In the genomic region with DNA sequence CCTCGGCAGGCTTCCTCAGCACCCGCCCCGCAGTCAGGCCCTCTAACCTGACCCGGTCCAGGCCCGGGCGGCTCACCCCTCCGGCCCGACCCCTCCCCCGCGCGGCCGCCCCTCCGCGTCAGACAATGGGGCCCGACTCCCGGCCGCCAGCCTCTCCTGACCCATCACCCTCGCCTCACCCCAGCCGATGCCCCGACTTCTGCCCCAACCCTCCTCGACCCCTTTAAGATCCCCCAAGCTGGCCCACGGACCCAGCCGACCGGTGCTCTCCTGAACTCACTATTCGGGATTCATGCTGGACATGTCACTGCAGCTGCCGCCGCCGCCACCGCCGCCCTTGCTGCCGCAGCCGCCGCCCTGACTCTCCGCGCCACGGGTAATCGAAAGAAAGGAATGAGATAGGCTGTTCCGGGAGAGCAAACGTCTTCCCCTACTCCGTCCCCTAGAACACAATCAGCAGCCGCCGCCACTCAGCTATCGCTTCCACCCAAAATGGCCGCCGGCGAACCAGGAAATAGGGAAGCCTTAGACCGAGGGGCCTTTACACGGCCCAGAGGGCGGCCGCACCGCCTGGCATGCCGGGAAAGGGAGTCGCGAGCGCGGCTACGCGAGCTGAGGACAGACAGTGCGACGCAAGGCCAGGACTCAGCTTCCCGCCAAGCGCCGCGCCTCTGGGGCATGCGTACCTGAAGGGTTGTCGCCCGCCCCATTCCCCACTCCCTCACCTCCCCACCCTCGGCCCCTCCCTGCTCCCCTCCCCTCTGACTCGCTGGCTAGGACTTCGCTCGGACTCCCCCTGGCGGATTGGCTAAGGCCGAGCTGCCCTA, we compare ENCODE assay signal across 1 cellular context.
TF ChIP-seq lines count a peak whose summit lies in the region.

A gene (minus strand): TSS at position 494 of the 827 bp plus-strand sequence. CDS start 191 bp downstream, at position 303.

TF ChIP-seq in K562, 482 proteins besides CTCF, POLR2A, EP300 and RAD21 (continued from another document and continues in another):
- TF ChIP-seq, protein P1, sequence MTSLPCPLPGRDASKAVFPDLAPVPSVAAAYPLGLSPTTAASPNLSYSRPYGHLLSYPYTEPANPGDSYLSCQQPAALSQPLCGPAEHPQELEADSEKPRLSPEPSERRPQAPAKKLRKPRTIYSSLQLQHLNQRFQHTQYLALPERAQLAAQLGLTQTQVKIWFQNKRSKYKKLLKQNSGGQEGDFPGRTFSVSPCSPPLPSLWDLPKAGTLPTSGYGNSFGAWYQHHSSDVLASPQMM (CRISPR knock-in tag; IDR thresholded peaks at IDR 0.05): no peak
- TF ChIP-seq RAD51 (IDR thresholded peaks at IDR 0.05; ENCODE audit: borderline replicate concordance, low read depth) (no peak), ZNF75A (CRISPR knock-in tag; IDR thresholded peaks at IDR 0.05) (no peak), NFIX (CRISPR knock-in tag; IDR thresholded peaks at IDR 0.05; ENCODE audit: low read depth) (no peak), YBX1 (IDR thresholded peaks at IDR 0.05) (no peak), CREB1 (IDR thresholded peaks at IDR 0.05) (peak; percentile 96), CREB1 (CRISPR knock-in tag; IDR thresholded peaks at IDR 0.05) (peak; percentile 95), ZNF584 (CRISPR knock-in tag; IDR thresholded peaks at IDR 0.05; ENCODE audit: low read depth) (no peak), ZNF586 (CRISPR knock-in tag; conservative IDR thresholded peaks at IDR 0.05) (no peak), CBX3 (IDR thresholded peaks at IDR 0.05; ENCODE audit: borderline replicate concordance in 1 of 2, low read length in 2 of 2) (0 out of 3 replicates have a peak, but pooled peaks of 1 of the 2 experiments have one; percentile 48), MXI1 (IDR thresholded peaks at IDR 0.05; ENCODE audit: low read depth, low read length) (peak; percentile 82), PHF20 (IDR thresholded peaks at IDR 0.05; ENCODE audit: partially characterized antibody) (peak; percentile 78), KLF1 (tag; IDR thresholded peaks at IDR 0.05) (no peak), GABPB2 (CRISPR knock-in tag; conservative IDR thresholded peaks at IDR 0.05) (no peak), MTA2 (IDR thresholded peaks at IDR 0.05; ENCODE audit: low read depth) (no peak), ETV5 (CRISPR knock-in tag; IDR thresholded peaks at IDR 0.05; ENCODE audit: low read depth) (no peak), ZNF165 (CRISPR knock-in tag; IDR thresholded peaks at IDR 0.05; ENCODE audit: borderline replicate concordance) (no peak), FOXJ3 (CRISPR knock-in tag; IDR thresholded peaks at IDR 0.05) (no peak), HDAC3 (IDR thresholded peaks at IDR 0.05; ENCODE audit: borderline replicate concordance, partially characterized antibody) (no peak), EWSR1 (IDR thresholded peaks at IDR 0.05; ENCODE audit: borderline replicate concordance, low read depth, partially characterized antibody) (no peak), GABPB1 (CRISPR knock-in tag; IDR thresholded peaks at IDR 0.05) (peak; percentile 86), SRSF7 (optimal IDR thresholded peaks at IDR 0.05; ENCODE audit: low read depth, low read length) (no peak), ZFPM2 (CRISPR knock-in tag; IDR thresholded peaks at IDR 0.05) (no peak), FIP1L1 (IDR thresholded peaks at IDR 0.05; ENCODE audit: low read depth, low read length, poor library complexity, severe bottlenecking) (peak; percentile 51), SAP30 (IDR thresholded peaks at IDR 0.05; ENCODE audit: borderline replicate concordance, insufficient read depth, low read depth, low read length, poor library complexity, severe bottlenecking) (peak; percentile 76), ASH1L (IDR thresholded peaks at IDR 0.05; ENCODE audit: borderline replicate concordance, low read depth, partially characterized antibody) (peak; percentile 49), SRSF3 (IDR thresholded peaks at IDR 0.05; ENCODE audit: insufficient read depth, low read length) (no peak), SIN3B (IDR thresholded peaks at IDR 0.05; ENCODE audit: low read depth) (peak; percentile 31; the same call in 1 of the 2 replicates), ZC3H8 (IDR thresholded peaks at IDR 0.05) (no peak), SMAD1 (IDR thresholded peaks at IDR 0.05; ENCODE audit: low read depth, low read length, partially characterized antibody) (peak; percentile 37), NCOA4 (IDR thresholded peaks at IDR 0.05; ENCODE audit: partially characterized antibody) (no peak), ZNF551 (CRISPR knock-in tag; IDR thresholded peaks at IDR 0.05) (no peak), HDAC2 (IDR thresholded peaks at IDR 0.05) (0 out of 2 replicates have a peak, but pooled peaks have one; percentile 17), GABPA (tag; conservative IDR thresholded peaks at IDR 0.05; ENCODE audit: low read depth) (peak; percentile 65; the same call in 1 of the 2 replicates), ZNF780A (CRISPR knock-in tag; IDR thresholded peaks at IDR 0.05) (no peak), CHD1 (IDR thresholded peaks at IDR 0.05; ENCODE audit: low read length) (no peak), MBD2 (IDR thresholded peaks at IDR 0.05; ENCODE audit: borderline replicate concordance, low read depth) (peak; percentile 70; the same call in 1 of the 2 replicates), L3MBTL2 (IDR thresholded peaks at IDR 0.05) (peak; percentile 36; the same call in 1 of the 2 replicates), ZNF224 (CRISPR knock-in tag; IDR thresholded peaks at IDR 0.05) (no peak), CXXC5 (CRISPR knock-in tag; IDR thresholded peaks at IDR 0.05) (peak; percentile 87), ZNF217 (CRISPR knock-in tag; IDR thresholded peaks at IDR 0.05) (no peak), ZNF121 (CRISPR knock-in tag; conservative IDR thresholded peaks at IDR 0.05) (no peak), ZNF507 (tag; conservative IDR thresholded peaks at IDR 0.05) (no peak), NUFIP1 (IDR thresholded peaks at IDR 0.05; ENCODE audit: partially characterized antibody) (no peak), FOXK1 (CRISPR knock-in tag; IDR thresholded peaks at IDR 0.05; ENCODE audit: borderline replicate concordance) (no peak), NRF1 (conservative IDR thresholded peaks at IDR 0.05 in 1 of 2, IDR thresholded peaks at IDR 0.05 in 1 of 2) (peak; percentile 95 to 96)
- TF ChIP-seq, protein P2, sequence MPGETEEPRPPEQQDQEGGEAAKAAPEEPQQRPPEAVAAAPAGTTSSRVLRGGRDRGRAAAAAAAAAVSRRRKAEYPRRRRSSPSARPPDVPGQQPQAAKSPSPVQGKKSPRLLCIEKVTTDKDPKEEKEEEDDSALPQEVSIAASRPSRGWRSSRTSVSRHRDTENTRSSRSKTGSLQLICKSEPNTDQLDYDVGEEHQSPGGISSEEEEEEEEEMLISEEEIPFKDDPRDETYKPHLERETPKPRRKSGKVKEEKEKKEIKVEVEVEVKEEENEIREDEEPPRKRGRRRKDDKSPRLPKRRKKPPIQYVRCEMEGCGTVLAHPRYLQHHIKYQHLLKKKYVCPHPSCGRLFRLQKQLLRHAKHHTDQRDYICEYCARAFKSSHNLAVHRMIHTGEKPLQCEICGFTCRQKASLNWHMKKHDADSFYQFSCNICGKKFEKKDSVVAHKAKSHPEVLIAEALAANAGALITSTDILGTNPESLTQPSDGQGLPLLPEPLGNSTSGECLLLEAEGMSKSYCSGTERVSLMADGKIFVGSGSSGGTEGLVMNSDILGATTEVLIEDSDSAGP (CRISPR knock-in tag; IDR thresholded peaks at IDR 0.05): no peak
- TF ChIP-seq, protein P3, sequence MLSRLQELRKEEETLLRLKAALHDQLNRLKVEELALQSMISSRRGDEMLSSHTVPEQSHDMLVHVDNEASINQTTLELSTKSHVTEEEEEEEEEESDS (CRISPR knock-in tag; IDR thresholded peaks at IDR 0.05): no peak
- TF ChIP-seq, protein P4, sequence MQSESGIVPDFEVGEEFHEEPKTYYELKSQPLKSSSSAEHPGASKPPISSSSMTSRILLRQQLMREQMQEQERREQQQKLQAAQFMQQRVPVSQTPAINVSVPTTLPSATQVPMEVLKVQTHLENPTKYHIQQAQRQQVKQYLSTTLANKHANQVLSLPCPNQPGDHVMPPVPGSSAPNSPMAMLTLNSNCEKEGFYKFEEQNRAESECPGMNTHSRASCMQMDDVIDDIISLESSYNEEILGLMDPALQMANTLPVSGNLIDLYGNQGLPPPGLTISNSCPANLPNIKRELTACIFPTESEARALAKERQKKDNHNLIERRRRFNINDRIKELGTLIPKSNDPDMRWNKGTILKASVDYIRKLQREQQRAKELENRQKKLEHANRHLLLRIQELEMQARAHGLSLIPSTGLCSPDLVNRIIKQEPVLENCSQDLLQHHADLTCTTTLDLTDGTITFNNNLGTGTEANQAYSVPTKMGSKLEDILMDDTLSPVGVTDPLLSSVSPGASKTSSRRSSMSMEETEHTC (IDR thresholded peaks at IDR 0.05): no peak
- TF ChIP-seq, protein P5, sequence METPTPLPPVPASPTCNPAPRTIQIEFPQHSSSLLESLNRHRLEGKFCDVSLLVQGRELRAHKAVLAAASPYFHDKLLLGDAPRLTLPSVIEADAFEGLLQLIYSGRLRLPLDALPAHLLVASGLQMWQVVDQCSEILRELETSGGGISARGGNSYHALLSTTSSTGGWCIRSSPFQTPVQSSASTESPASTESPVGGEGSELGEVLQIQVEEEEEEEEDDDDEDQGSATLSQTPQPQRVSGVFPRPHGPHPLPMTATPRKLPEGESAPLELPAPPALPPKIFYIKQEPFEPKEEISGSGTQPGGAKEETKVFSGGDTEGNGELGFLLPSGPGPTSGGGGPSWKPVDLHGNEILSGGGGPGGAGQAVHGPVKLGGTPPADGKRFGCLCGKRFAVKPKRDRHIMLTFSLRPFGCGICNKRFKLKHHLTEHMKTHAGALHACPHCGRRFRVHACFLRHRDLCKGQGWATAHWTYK (CRISPR knock-in tag; IDR thresholded peaks at IDR 0.05): peak; percentile 74; the same call in 1 of the 2 replicates
- TF ChIP-seq, protein P6, sequence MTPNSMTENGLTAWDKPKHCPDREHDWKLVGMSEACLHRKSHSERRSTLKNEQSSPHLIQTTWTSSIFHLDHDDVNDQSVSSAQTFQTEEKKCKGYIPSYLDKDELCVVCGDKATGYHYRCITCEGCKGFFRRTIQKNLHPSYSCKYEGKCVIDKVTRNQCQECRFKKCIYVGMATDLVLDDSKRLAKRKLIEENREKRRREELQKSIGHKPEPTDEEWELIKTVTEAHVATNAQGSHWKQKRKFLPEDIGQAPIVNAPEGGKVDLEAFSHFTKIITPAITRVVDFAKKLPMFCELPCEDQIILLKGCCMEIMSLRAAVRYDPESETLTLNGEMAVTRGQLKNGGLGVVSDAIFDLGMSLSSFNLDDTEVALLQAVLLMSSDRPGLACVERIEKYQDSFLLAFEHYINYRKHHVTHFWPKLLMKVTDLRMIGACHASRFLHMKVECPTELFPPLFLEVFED (CRISPR knock-in tag; conservative IDR thresholded peaks at IDR 0.05): peak; percentile 8; the same call in 1 of the 2 replicates
- TF ChIP-seq, protein P7, sequence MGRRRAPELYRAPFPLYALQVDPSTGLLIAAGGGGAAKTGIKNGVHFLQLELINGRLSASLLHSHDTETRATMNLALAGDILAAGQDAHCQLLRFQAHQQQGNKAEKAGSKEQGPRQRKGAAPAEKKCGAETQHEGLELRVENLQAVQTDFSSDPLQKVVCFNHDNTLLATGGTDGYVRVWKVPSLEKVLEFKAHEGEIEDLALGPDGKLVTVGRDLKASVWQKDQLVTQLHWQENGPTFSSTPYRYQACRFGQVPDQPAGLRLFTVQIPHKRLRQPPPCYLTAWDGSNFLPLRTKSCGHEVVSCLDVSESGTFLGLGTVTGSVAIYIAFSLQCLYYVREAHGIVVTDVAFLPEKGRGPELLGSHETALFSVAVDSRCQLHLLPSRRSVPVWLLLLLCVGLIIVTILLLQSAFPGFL (CRISPR knock-in tag; IDR thresholded peaks at IDR 0.05): no peak
- TF ChIP-seq, protein P8, sequence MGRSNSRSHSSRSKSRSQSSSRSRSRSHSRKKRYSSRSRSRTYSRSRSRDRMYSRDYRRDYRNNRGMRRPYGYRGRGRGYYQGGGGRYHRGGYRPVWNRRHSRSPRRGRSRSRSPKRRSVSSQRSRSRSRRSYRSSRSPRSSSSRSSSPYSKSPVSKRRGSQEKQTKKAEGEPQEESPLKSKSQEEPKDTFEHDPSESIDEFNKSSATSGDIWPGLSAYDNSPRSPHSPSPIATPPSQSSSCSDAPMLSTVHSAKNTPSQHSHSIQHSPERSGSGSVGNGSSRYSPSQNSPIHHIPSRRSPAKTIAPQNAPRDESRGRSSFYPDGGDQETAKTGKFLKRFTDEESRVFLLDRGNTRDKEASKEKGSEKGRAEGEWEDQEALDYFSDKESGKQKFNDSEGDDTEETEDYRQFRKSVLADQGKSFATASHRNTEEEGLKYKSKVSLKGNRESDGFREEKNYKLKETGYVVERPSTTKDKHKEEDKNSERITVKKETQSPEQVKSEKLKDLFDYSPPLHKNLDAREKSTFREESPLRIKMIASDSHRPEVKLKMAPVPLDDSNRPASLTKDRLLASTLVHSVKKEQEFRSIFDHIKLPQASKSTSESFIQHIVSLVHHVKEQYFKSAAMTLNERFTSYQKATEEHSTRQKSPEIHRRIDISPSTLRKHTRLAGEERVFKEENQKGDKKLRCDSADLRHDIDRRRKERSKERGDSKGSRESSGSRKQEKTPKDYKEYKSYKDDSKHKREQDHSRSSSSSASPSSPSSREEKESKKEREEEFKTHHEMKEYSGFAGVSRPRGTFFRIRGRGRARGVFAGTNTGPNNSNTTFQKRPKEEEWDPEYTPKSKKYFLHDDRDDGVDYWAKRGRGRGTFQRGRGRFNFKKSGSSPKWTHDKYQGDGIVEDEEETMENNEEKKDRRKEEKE (IDR thresholded peaks at IDR 0.05; ENCODE audit: borderline replicate concordance in 1 of 2, control insufficient read depth in 1 of 2, low read depth in 2 of 2, low read length in 1 of 2): 0 out of 4 replicates have a peak, but pooled peaks of 1 of the 2 experiments have one; percentile 66
- TF ChIP-seq, protein P9, sequence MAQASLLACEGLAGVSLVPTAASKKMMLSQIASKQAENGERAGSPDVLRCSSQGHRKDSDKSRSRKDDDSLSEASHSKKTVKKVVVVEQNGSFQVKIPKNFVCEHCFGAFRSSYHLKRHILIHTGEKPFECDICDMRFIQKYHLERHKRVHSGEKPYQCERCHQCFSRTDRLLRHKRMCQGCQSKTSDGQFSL (CRISPR knock-in tag; IDR thresholded peaks at IDR 0.05): no peak; the same call in 1 of the 2 replicates
- TF ChIP-seq, protein P9 (tag; IDR thresholded peaks at IDR 0.05): peak in 1 of 2 experiments; percentile 50; a peak in 1 of 4 replicates
